Comparison of ENCODE assay signal across 12 cellular contexts in the genomic region with DNA sequence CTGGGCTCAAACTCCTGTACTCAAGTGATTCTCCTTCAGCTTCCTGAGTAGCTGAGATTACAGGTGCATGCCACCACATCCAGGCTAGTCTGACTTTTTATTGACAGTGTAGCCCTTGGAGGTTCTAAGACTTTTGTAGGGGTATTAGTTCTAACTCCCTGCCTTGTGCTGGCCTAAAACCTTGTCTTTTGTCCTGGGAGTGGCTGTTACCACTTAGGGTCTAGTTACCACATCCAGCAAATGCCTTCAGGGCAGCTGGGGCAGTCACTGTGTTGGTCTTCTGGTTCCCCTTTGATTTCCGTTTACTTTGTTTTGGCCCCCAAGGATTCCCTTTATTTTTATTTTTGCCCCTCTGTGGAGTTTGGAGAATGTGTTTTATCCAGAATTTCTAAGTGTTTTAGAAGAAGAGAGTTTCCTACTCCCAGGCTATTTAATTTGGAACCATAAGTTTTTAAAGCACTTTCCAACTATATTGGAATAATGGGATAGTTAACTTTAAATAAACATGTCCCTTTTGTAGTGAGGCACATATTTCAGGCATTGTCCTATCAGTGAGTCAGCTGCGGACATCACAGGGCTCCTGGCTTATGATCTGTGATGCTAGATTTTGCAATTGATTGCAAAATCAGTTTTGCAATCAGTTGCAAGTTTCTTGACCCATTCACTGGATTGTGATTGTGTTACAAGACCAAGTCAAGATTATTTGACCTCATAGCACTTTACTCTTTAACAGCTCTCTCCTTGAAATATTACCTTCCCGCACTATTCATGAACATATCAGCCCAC. TPM values are rescaled to one million over a fixed set of nuclear protein-coding genes. Genes with fewer than 3 reads are reported as not detected.
DNase-seq lines count a peak whose midpoint lies in the region; ATAC-seq and TF ChIP-seq lines count a peak whose summit lies in the region.
"Had no signal": no experiment of that assay in that cellular context is flagged by ENCODE, and none has a peak within 500 bp of the region (broad histone marks: within the 10 kb centered on the region; RNA-seq: fewer than 3 reads in every experiment).

No MANE protein-coding gene starts in this region.

- TF ChIP-seq EP300 in sigmoid colon (IDR thresholded peaks at IDR 0.05): no peak

- POLR2A ChIA-PET in PC-9 (lab: Charles Lee; ENCODE audit: unreplicated experiment): no interaction called here

- peaks cover 23% of the 10 kb centered on the region for H3K4me1 ChIP-seq in PC-9 (replicated peaks; ENCODE audit: insufficient read depth)
- no peaks in the 10 kb centered on the region for H3K4me1 ChIP-seq in sigmoid colon

- no peak for TF ChIP-seq POLR2A in sigmoid colon (IDR thresholded peaks at IDR 0.05)

- H3K9me2 ChIP-seq in PC-9 (ENCODE audit: insufficient read depth): no peaks in the 10 kb centered on the region

- H3K4me2 ChIP-seq in PC-9: peak overlapping the region; percentile 7; the same call in 1 of the 2 replicates

- H3K9me3 ChIP-seq in PC-9 (ENCODE audit: insufficient read depth, low read depth) (no peaks in the 10 kb centered on the region), sigmoid colon (no peaks in the 10 kb centered on the region)

- H4K20me1 ChIP-seq in PC-9 (ENCODE audit: insufficient read depth): no peaks in the 10 kb centered on the region

- no peak overlapping the region for H3K4me3 ChIP-seq in PC-9
- H3K4me3 ChIP-seq in fibroblast of pulmonary artery (replicated peaks; ENCODE audit: low read depth, low read length): no peak overlapping the region
- H3K4me3 ChIP-seq in sigmoid colon: no peak overlapping the region

- TF ChIP-seq CTCF in PC-9 (conservative IDR thresholded peaks at IDR 0.05) (no peak), fibroblast of pulmonary artery (IDR thresholded peaks at IDR 0.05; ENCODE audit: low read length, missing control alignments) (no peak), sigmoid colon (IDR thresholded peaks at IDR 0.05) (no peak)

- DNase-seq in GF-D8 (lab: John Stamatoyannopoulos, UW) (peak; percentile 17), PC-9 (peak in 1 of 2 experiments; percentile 85), fibroblast of pulmonary artery (ENCODE audit: low read depth) (peak; percentile 48), sigmoid colon (peak; percentile 68), NCI-H345 (lab: John Stamatoyannopoulos, UW) (no peak), iPS-NIHi7 (ENCODE audit: extremely low spot score) (no peak)
- DNase-seq: H7, KBM-7, NCI-H2171, Right ventricle myocardium superior had no signal

- CTCF ChIA-PET in PC-9 (lab: Charles Lee): no interaction called here

- 88 to 90% methylated on average over 3 of the region's 3 CpGs for WGBS in sigmoid colon, 2 donors

- no peaks in the 10 kb centered on the region for H3K27me3 ChIP-seq in PC-9 (ENCODE audit: insufficient read depth, low read depth)
- no peaks in the 10 kb centered on the region for H3K27me3 ChIP-seq in sigmoid colon

- intact Hi-C loops in PC-9 (cut with micrococcal nuclease; ENCODE audit: unreplicated experiment): no loop called here
- intact Hi-C loops in sigmoid colon (cut with DNase I): no loop called here

- H3F3A ChIP-seq in PC-9 (ENCODE audit: insufficient read depth, low read depth): peaks cover 20% of the 10 kb centered on the region

- no peaks in the 10 kb centered on the region for H3K79me2 ChIP-seq in PC-9 (ENCODE audit: low read depth)

- H2AFZ ChIP-seq in PC-9: no peak overlapping the region

- ATAC-seq in HG02938 (IDR thresholded peaks at IDR 0.05; ENCODE audit: unreplicated experiment) (no peak), GM21360 (IDR thresholded peaks at IDR 0.05; ENCODE audit: unreplicated experiment) (no peak)

- peak overlapping the region; percentile 30 for H3K27ac ChIP-seq in PC-9
- H3K27ac ChIP-seq in sigmoid colon: peak overlapping the region in 1 of 4 donors; percentile 44

- BruUV-seq in PC-9 (replicated peaks; lab: Mats Ljungman, UMichigan): no TSS peak

- H3K36me3 ChIP-seq in PC-9 (ENCODE audit: low read depth) (no peaks in the 10 kb centered on the region), sigmoid colon (no peaks in the 10 kb centered on the region)

RNA-seq across cellular contexts. Expression of gene IL22RA2, which starts 25.0 kb away (rescaled TPM):
- total RNA-seq in PC-9 (2021): not detected in 2 replicates
- not detected for total RNA-seq in sigmoid colon
- under 1 TPM in 1 of 3 donors, not detected in 2; 0.35 TPM for polyA plus RNA-seq in sigmoid colon
- total RNA-seq: H7, Right ventricle myocardium superior had no signal

Comparison
In these comparisons a context has a peak if more than half of its experiments do, and no peak if none do; other contexts are left out.
1. DNase-seq: peak in GF-D8 (single experiment), fibroblast of pulmonary artery (single experiment) and sigmoid colon (single experiment); none in NCI-H345 (single experiment) and iPS-NIHi7 (single experiment).